Comparison of ENCODE assay signal across 18 cellular contexts in the genomic region with DNA sequence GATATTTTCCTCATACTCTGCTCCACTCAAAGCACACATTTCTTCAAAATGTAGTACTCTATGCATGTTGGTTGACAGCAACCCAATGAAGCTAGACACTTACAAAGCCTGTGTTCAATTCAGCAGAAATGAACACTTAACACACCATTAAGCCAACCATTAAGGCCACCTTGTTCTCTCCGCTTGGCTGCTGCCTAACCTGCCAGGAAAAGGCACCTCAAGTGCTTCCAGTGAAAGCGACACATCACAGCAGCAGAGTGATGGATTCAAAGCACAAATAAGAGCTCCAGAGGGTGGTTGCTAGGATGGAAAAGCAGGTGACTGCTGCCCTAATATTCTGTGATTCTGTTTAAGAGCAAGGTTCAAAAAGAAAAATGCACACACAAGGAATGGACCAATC.
DNase-seq lines count a peak whose midpoint lies in the region; ATAC-seq and TF ChIP-seq lines count a peak whose summit lies in the region.
"Had no signal": no experiment of that assay in that cellular context is flagged by ENCODE, and none has a peak within 500 bp of the region (broad histone marks: within the 10 kb centered on the region; RNA-seq: fewer than 3 reads in every experiment).

No MANE protein-coding gene starts in this region.

- TF ChIP-seq EP300 in neural cell (conservative IDR thresholded peaks at IDR 0.05; ENCODE audit: poor library complexity, severe bottlenecking): peak; percentile 94

- peak; percentile 23 for TF ChIP-seq CTCF in neural cell (IDR thresholded peaks at IDR 0.05; ENCODE audit: poor library complexity, severe bottlenecking)

- H3K36me3 ChIP-seq in neural cell (ENCODE audit: insufficient read depth, low read length): no peaks in the 10 kb centered on the region

- in situ Hi-C loops in G401 (cut with HindIII; ENCODE audit: low sequenced_read_pairs): no loop called here

- H3K79me2 ChIP-seq in neural cell (replicated peaks; ENCODE audit: insufficient read depth, low read length): no peaks in the 10 kb centered on the region

- POLR2A ChIA-PET in activated CD4-positive, alpha-beta T cell treated with anti-CD3 and anti-CD28 coated beads for 36 hours (lab: Charles Lee): no interaction called here

- H3K4me2 ChIP-seq in neural cell (ENCODE audit: low read length): peak overlapping the region; percentile 12

- no peak overlapping the region for H3K4me3 Mint-ChIP-seq in activated CD4-positive, alpha-beta T cell treated with anti-CD3 and anti-CD28 coated beads for 36 hours
- H3K4me3 Mint-ChIP-seq: activated CD4-positive, alpha-beta memory T cell treated with anti-CD3 and anti-CD28 coated beads for 36 hours; activated naive CD8-positive, alpha-beta T cell; brain; CD4-positive, CD25-positive, alpha-beta regulatory T cell; T-cell had no signal

- H4K20me1 ChIP-seq in neural cell (ENCODE audit: insufficient read depth): no peaks in the 10 kb centered on the region

- H3K9me3 ChIP-seq in neural cell (ENCODE audit: low read length): no peaks in the 10 kb centered on the region

- H3K36me3 Mint-ChIP-seq in activated CD4-positive, alpha-beta T cell treated with anti-CD3 and anti-CD28 coated beads for 36 hours (ENCODE audit: low read depth): no peaks in the 10 kb centered on the region
- H3K36me3 Mint-ChIP-seq: activated CD4-positive, alpha-beta memory T cell treated with anti-CD3 and anti-CD28 coated beads for 36 hours; activated naive CD8-positive, alpha-beta T cell; brain; CD4-positive, CD25-positive, alpha-beta regulatory T cell; T-cell had no signal

- no peaks in the 10 kb centered on the region for H3K27me3 Mint-ChIP-seq in activated CD4-positive, alpha-beta T cell treated with anti-CD3 and anti-CD28 coated beads for 36 hours
- H3K27me3 Mint-ChIP-seq: activated CD4-positive, alpha-beta memory T cell treated with anti-CD3 and anti-CD28 coated beads for 36 hours; activated naive CD8-positive, alpha-beta T cell; CD4-positive, CD25-positive, alpha-beta regulatory T cell had no signal

- TF ChIP-seq RAD21 in neural cell (conservative IDR thresholded peaks at IDR 0.05): no peak

- ATAC-seq in HG02759 (IDR thresholded peaks at IDR 0.05; ENCODE audit: unreplicated experiment): no peak
- no peak for ATAC-seq in activated CD4-positive, alpha-beta T cell treated with anti-CD3 and anti-CD28 coated beads for 36 hours
- ATAC-seq: T-cell had no signal

- intact Hi-C loops in activated CD4-positive, alpha-beta T cell treated with anti-CD3 and anti-CD28 coated beads for 36 hours (cut with DNase I, micrococcal nuclease): loop anchor here in 1 of 2 experiments (10.0 kb wide), 1 partner anchor 602 kb away; no protein-coding TSS in a partner anchor

- CTCF ChIA-PET in activated CD4-positive, alpha-beta T cell treated with anti-CD3 and anti-CD28 coated beads for 36 hours (lab: Charles Lee): no interaction called here

- no peaks in the 10 kb centered on the region for H3K9me2 ChIP-seq in neural cell (ENCODE audit: insufficient read depth, low read length)

- DNase-seq in G401 (ENCODE audit: low spot score) (peak; percentile 40), NCI-H187 treated with DMSO at 0.1 percent for 48 hours (lab: John Stamatoyannopoulos, UW) (peak; percentile 99), NCI-H69 (lab: John Stamatoyannopoulos, UW) (peak; percentile 81), NCI-H226 (no peak), ureter (ENCODE audit: low spot score) (no peak)
- no peak for DNase-seq in activated CD4-positive, alpha-beta T cell treated with anti-CD3 and anti-CD28 coated beads for 36 hours
- DNase-seq: activated CD4-positive, alpha-beta memory T cell treated with anti-CD3 and anti-CD28 coated beads for 36 hours; activated T-cell treated with anti-CD3 and anti-CD28 coated beads, Interleukin-2, amount 50 U/mL, for 1 hour; CD4-positive, CD25-positive, alpha-beta regulatory T cell; dermis blood vessel endothelial cell; foreskin melanocyte; MV-4-11; stimulated activated CD4-positive, alpha-beta T cell treated with anti-CD3 and anti-CD28 coated beads, Interleukin-2, amount 100 ng/mL, for 48 hours; T-cell had no signal

- no peaks in the 10 kb centered on the region for H3F3A ChIP-seq in neural cell (ENCODE audit: insufficient read depth, low read length, poor library complexity, severe bottlenecking)

- peak overlapping the region; percentile 13 for H3K4me3 ChIP-seq in neural cell (ENCODE audit: low read length)

- H3K4me1 Mint-ChIP-seq in activated CD4-positive, alpha-beta T cell treated with anti-CD3 and anti-CD28 coated beads for 36 hours: no peaks in the 10 kb centered on the region
- H3K4me1 Mint-ChIP-seq: brain; CD4-positive, CD25-positive, alpha-beta regulatory T cell; T-cell had no signal

- no peaks in the 10 kb centered on the region for H3K27me3 ChIP-seq in neural cell (ENCODE audit: insufficient read depth, low read depth, low read length)

- H3K27ac Mint-ChIP-seq in activated CD4-positive, alpha-beta T cell treated with anti-CD3 and anti-CD28 coated beads for 36 hours: no peak overlapping the region
- H3K27ac Mint-ChIP-seq: activated CD4-positive, alpha-beta memory T cell treated with anti-CD3 and anti-CD28 coated beads for 36 hours; activated naive CD8-positive, alpha-beta T cell; brain; CD4-positive, CD25-positive, alpha-beta regulatory T cell; T-cell had no signal

- no peak overlapping the region for H2AFZ ChIP-seq in neural cell (ENCODE audit: low read depth, low read length)

- H3K27ac ChIP-seq in neural cell (ENCODE audit: low read length): peak overlapping the region; percentile 61

- no peaks in the 10 kb centered on the region for H3K9me3 Mint-ChIP-seq in activated CD4-positive, alpha-beta T cell treated with anti-CD3 and anti-CD28 coated beads for 36 hours (ENCODE audit: low read depth)
- H3K9me3 Mint-ChIP-seq: brain, T-cell had no signal

- no peak overlapping the region for H3K9ac ChIP-seq in neural cell (ENCODE audit: low read length)

TF ChIP-seq in neural cell, 6 proteins besides CTCF, POLR2A, EP300 and RAD21:
- TF ChIP-seq POLR2AphosphoS5 (IDR thresholded peaks at IDR 0.05) (peak; percentile 86), SMC3 (conservative IDR thresholded peaks at IDR 0.05; ENCODE audit: poor library complexity) (peak; percentile 38), REST (IDR thresholded peaks at IDR 0.05; ENCODE audit: borderline replicate concordance) (peak; percentile 87), EZH2 (IDR thresholded peaks at IDR 0.05; ENCODE audit: borderline replicate concordance, insufficient read depth, low read length, poor library complexity, severe bottlenecking) (no peak), TAF1 (IDR thresholded peaks at IDR 0.05; ENCODE audit: low read depth) (no peak), MXI1 (conservative IDR thresholded peaks at IDR 0.05; ENCODE audit: poor library complexity, severe bottlenecking) (no peak)

Comparison
In these comparisons a context has a peak if more than half of its experiments do, and no peak if none do; other contexts are left out.
1. DNase-seq: peak in G401 (single experiment), NCI-H187 treated with DMSO at 0.1 percent for 48 hours (single experiment) and NCI-H69 (single experiment); none in NCI-H226 (single experiment), activated CD4-positive, alpha-beta T cell treated with anti-CD3 and anti-CD28 coated beads for 36 hours (single experiment) and ureter (single experiment).